Comparison of ENCODE assay signal across 9 cellular contexts in genomic region chr1:235597867-235598553, GRCh38. TPM values are rescaled to one million over a fixed set of nuclear protein-coding genes. Genes with fewer than 3 reads are reported as not detected.
DNase-seq lines count a peak whose midpoint lies in the region; ATAC-seq, FAIRE-seq and TF ChIP-seq lines count a peak whose summit lies in the region.
"Had no signal": no experiment of that assay in that cellular context is flagged by ENCODE, and none has a peak within 500 bp of the region (broad histone marks: within the 10 kb centered on the region; RNA-seq: fewer than 3 reads in every experiment).

No MANE protein-coding gene starts in this region.

- no peaks in the 10 kb centered on the region for H4K20me1 ChIP-seq in astrocyte (ENCODE audit: insufficient read depth, low read length)

- FAIRE-seq in astrocyte (lab: Jason Lieb, UNC) = no peak

- peak; percentile 60 for DNase-seq in EL
- DNase-seq in LHCN-M2 (ENCODE audit: low read depth) = peak; percentile 61
- DNase-seq in astrocyte (ENCODE audit: low read depth) = peak; percentile 12
- peak; percentile 49 to 58 for DNase-seq in lung microvascular endothelial cell (ENCODE audit: low read depth in 2 of 2)
- no peak for DNase-seq in activated T-cell treated with anti-CD3 and anti-CD28 coated beads, Interleukin-2, amount 50 U/mL, for 48 hours
- no peak for DNase-seq in body of pancreas
- DNase-seq in T-helper 17 cell = no peak
- DNase-seq: NCI-H1105 had no signal

- no peaks in the 10 kb centered on the region for H3K9me3 ChIP-seq in astrocyte (ENCODE audit: insufficient read depth, low read depth, low read length)
- no peaks in the 10 kb centered on the region for H3K9me3 ChIP-seq in body of pancreas
- no peaks in the 10 kb centered on the region for H3K9me3 ChIP-seq in T-helper 17 cell (ENCODE audit: control insufficient read depth, low read length, poor library complexity, severe bottlenecking)

- H3K27ac ChIP-seq in astrocyte (ENCODE audit: low read depth, low read length) = no peak overlapping the region
- no peak overlapping the region for H3K27ac ChIP-seq in body of pancreas

- H3K4me1 Mint-ChIP-seq in astrocyte (ENCODE audit: low read depth, unreplicated experiment) (no peaks in the 10 kb centered on the region), T-helper 17 cell (no peaks in the 10 kb centered on the region)

- no peak for TF ChIP-seq POLR2A in body of pancreas (IDR thresholded peaks at IDR 0.05)

- H3K9ac ChIP-seq in astrocyte (ENCODE audit: low read length) = no peak overlapping the region

- ATAC-seq in GM18511 (IDR thresholded peaks at IDR 0.05; ENCODE audit: unreplicated experiment) (no peak), body of pancreas (no peak), T-helper 17 cell (no peak)

- H3K4me2 ChIP-seq in astrocyte (ENCODE audit: low read length) = no peak overlapping the region

- H3K27me3 ChIP-seq in astrocyte (ENCODE audit: insufficient read depth, low read length) = no peaks in the 10 kb centered on the region
- no peaks in the 10 kb centered on the region for H3K27me3 ChIP-seq in body of pancreas

- H3K27me3 Mint-ChIP-seq in astrocyte (ENCODE audit: low read depth, unreplicated experiment) = peaks cover 4% of the 10 kb centered on the region
- H3K27me3 Mint-ChIP-seq in T-helper 17 cell = peaks cover 9% of the 10 kb centered on the region

- no peaks in the 10 kb centered on the region for H3K79me2 ChIP-seq in astrocyte (ENCODE audit: insufficient read depth, low read length)

- H3K4me1 ChIP-seq in astrocyte (ENCODE audit: insufficient read depth, low read length) (no peaks in the 10 kb centered on the region), body of pancreas (no peaks in the 10 kb centered on the region)

- WGBS in body of pancreas, 2 donors = 75 to 77% methylated on average over 7 of the region's 7 CpGs

- TF ChIP-seq CTCF in astrocyte (IDR thresholded peaks at IDR 0.05; ENCODE audit: insufficient read depth, low read depth, low read length) = peak; percentile 50
- peak in 1 of 7 experiments; percentile 13 for TF ChIP-seq CTCF in body of pancreas (IDR thresholded peaks at IDR 0.05)

- intact Hi-C loops in body of pancreas (cut with DNase I) = no loop called here

- H3K4me3 ChIP-seq in astrocyte (ENCODE audit: insufficient read depth, low read depth, low read length) (no peak overlapping the region), body of pancreas (no peak overlapping the region)

- H3K36me3 Mint-ChIP-seq in astrocyte (ENCODE audit: low read depth, unreplicated experiment) (no peaks in the 10 kb centered on the region), T-helper 17 cell (ENCODE audit: low read depth) (no peaks in the 10 kb centered on the region)

- H3K36me3 ChIP-seq in astrocyte (ENCODE audit: insufficient read depth, low read length) (no peaks in the 10 kb centered on the region), body of pancreas (replicated peaks in 1 of 2; ENCODE audit: insufficient read depth in 1 of 2, low read depth in 2 of 2) (no peaks in the 10 kb centered on the region)

- H3K4me3 Mint-ChIP-seq in astrocyte (ENCODE audit: unreplicated experiment) (no peak overlapping the region), T-helper 17 cell (no peak overlapping the region)

- no peak overlapping the region for H3K27ac Mint-ChIP-seq in astrocyte (ENCODE audit: unreplicated experiment)
- no peak overlapping the region for H3K27ac Mint-ChIP-seq in T-helper 17 cell

- H3K9me3 Mint-ChIP-seq in astrocyte (ENCODE audit: unreplicated experiment) = no peaks in the 10 kb centered on the region

- H2AFZ ChIP-seq in astrocyte (ENCODE audit: low read depth, low read length) = no peak overlapping the region

RNA-seq across cellular contexts. Expression of gene GNG4, which starts 51.6 kb away (rescaled TPM):
- total RNA-seq in LHCN-M2 (2014; rRNA removed) (0.06 and 0.11 TPM in 2 replicates), astrocyte (2.6 and 3.8 TPM in 2 replicates), lung microvascular endothelial cell (under 0.01 and 0.22 TPM in 2 replicates), body of pancreas (1 to 10 TPM in 1 of 2 donors, under 1 TPM in 1; 0.66 to 3.1 TPM), T-helper 17 cell (not detected)
- 0.16 TPM for polyA plus RNA-seq in LHCN-M2 (2012)

Comparison
In these comparisons a context has a peak if more than half of its experiments do, and no peak if none do; other contexts are left out.
1. DNase-seq: peak in EL (single experiment), LHCN-M2 (single experiment), astrocyte (single experiment) and lung microvascular endothelial cell (2 of 2); none in activated T-cell treated with anti-CD3 and anti-CD28 coated beads, Interleukin-2, amount 50 U/mL, for 48 hours (0 of 2), body of pancreas (0 of 4) and T-helper 17 cell (0 of 3).